Comparison of ENCODE assay signal across 9 cellular contexts in the genomic region with DNA sequence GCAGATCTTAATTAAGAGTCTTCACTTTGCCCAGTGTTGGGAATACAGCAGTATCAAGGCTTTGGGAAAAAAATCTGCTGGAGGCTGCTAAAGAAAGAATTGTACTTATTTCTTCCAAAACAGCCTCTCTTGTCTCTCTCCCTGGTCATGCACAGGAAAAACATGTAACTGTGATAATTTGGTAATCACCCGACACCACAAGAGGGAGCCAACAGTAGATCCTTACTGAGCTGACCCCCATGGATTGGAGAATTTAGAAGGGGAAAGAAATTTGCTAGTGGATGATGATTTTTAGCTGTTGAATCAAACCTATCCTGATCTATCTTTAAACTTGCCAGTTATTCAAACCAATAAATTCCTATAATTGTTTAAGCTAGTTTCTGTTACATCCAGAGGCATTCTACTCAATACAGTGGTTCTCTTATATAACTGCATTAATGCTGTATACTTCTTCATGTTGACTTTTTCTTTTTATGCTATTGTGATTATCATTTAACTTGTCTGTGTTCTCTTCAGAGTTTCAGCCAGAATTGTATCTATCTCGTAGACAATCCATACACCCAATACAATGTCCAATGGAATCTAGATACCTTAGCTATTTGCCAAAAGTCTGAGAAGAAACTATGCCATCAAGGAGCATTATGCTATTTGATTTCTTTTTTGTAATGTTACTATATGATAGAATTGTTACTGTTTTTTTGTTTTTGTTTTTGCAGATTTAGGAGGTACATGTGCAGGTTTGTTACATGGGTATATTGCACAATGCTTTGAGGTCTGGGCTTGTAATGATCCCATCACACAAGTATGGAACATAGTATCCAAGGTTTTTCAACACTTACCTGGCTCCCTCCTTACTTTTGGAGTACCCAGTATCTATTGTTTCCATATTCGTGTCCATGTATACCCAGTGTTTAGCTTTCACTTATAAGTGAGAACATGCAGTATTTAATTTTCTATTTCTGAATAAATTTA. TPM values are rescaled to one million over a fixed set of nuclear protein-coding genes. Genes with fewer than 3 reads are reported as not detected.
A peak's percentile ranks its signal among the peaks of the same experiment; 100 is the strongest.
DNase-seq lines count a peak whose midpoint lies in the region; ATAC-seq, FAIRE-seq and TF ChIP-seq lines count a peak whose summit lies in the region.
"Had no signal": no experiment of that assay in that cellular context is flagged by ENCODE, and none has a peak within 500 bp of the region (broad histone marks: within the 10 kb centered on the region; RNA-seq: fewer than 3 reads in every experiment).

No MANE protein-coding gene starts in this region.

- intact Hi-C loops in HepG2 (cut with micrococcal nuclease; ENCODE audit: unreplicated experiment): loop anchor here (1.0 to 10.0 kb wide), 3 partner anchors 154 to 684 kb away; no protein-coding TSS in a partner anchor

- WGBS in HepG2 (ENCODE audit: low lambda C conversion rate): 0% methylated on average over 3 of the region's 3 CpGs

- POLR2A ChIA-PET in HepG2 (lab: Yijun Ruan, JAX): no interaction called here

- H3K4me2 ChIP-seq in HepG2 (ENCODE audit: low read depth, low read length): no peak overlapping the region

- no peak overlapping the region for H3K4me3 Mint-ChIP-seq in natural killer cell treated with Interleukin-12 subunit alpha and Interleukin-12 subunit beta and Interleukin-15 and Interleukin-18, amount 100 ng/mL, for 72 hours

- H3K79me2 ChIP-seq in HepG2 (ENCODE audit: insufficient read depth, low read length): no peaks in the 10 kb centered on the region

- TF ChIP-seq EP300 in HepG2 (IDR thresholded peaks at IDR 0.05; ENCODE audit: low read depth in 2 of 2, low read length in 2 of 2): no peak
- no peak for TF ChIP-seq EP300 in HepG2 (CRISPR knock-in tag; IDR thresholded peaks at IDR 0.05; ENCODE audit: borderline replicate concordance)

- DNase-seq in D721Med (ENCODE audit: insufficient read length, low spot score): no peak
- DNase-seq in NCI-H748 treated with DMSO at 0.1 percent for 48 hours (lab: John Stamatoyannopoulos, UW): peak; percentile 46
- DNase-seq in cerebellar cortex (ENCODE audit: low spot score): peak; percentile 52
- DNase-seq in HepG2 (ENCODE audit: low spot score): peak; percentile 35
- DNase-seq in natural killer cell treated with Interleukin-12 subunit alpha and Interleukin-12 subunit beta and Interleukin-15 and Interleukin-18, amount 100 ng/mL, for 72 hours (ENCODE audit: low spot score): no peak
- DNase-seq in NCI-H524 treated with DMSO at 0.1 percent for 48 hours (lab: John Stamatoyannopoulos, UW): no peak

- H3K27me3 Mint-ChIP-seq in natural killer cell treated with Interleukin-12 subunit alpha and Interleukin-12 subunit beta and Interleukin-15 and Interleukin-18, amount 100 ng/mL, for 72 hours: peaks cover 3 to 24% of the 10 kb centered on the region in 2 donors

- no peaks in the 10 kb centered on the region for H3K4me1 ChIP-seq in HepG2 (ENCODE audit: insufficient read depth, low read length)

- H3K4me3 ChIP-seq in HepG2 (replicated peaks in 1 of 3; ENCODE audit: insufficient read depth in 1 of 3, low read depth in 2 of 3, low read length in 3 of 3): no peak overlapping the region
- H3K4me3 ChIP-seq: skin epidermis had no signal

- H3K27me3 ChIP-seq in HepG2 (ENCODE audit: control insufficient read depth in 1 of 2, insufficient read depth in 2 of 2, low read length in 2 of 2): no peaks in the 10 kb centered on the region; a peak in 1 of 5 replicates

- BruUV-seq in HepG2 (replicated peaks; lab: Mats Ljungman, UMichigan): no TSS peak

- no peak overlapping the region for H3K9ac ChIP-seq in HepG2 (ENCODE audit: insufficient read depth, low read depth, low read length)

- H3K36me3 ChIP-seq in HepG2 (replicated peaks in 1 of 2; ENCODE audit: control insufficient read depth in 1 of 2, insufficient read depth in 2 of 2, low read length in 2 of 2): no peaks in the 10 kb centered on the region

- H3K9me3 ChIP-seq in HepG2 (ENCODE audit: low read length): no peaks in the 10 kb centered on the region

- in situ Hi-C loops in HepG2 (cut with HindIII; ENCODE audit: extremely low pct_ligation_motif_present, low pct_unique_long_range_greater_than_20kb): no loop called here

- CTCF ChIA-PET in HepG2 (lab: Yijun Ruan, JAX; ENCODE audit: low intra/inter-chr PET ratio, low total read pairs): interaction anchor here (1.8 kb wide), 1 partner anchor 111 kb away, joined by 4 read pairs; no protein-coding TSS in a partner anchor

- H3K27ac Mint-ChIP-seq in natural killer cell treated with Interleukin-12 subunit alpha and Interleukin-12 subunit beta and Interleukin-15 and Interleukin-18, amount 100 ng/mL, for 72 hours: no peak overlapping the region

- no peaks in the 10 kb centered on the region for H3K9me3 Mint-ChIP-seq in natural killer cell treated with Interleukin-12 subunit alpha and Interleukin-12 subunit beta and Interleukin-15 and Interleukin-18, amount 100 ng/mL, for 72 hours

- TF ChIP-seq CTCF in D721Med (IDR thresholded peaks at IDR 0.05; ENCODE audit: insufficient read depth, missing control alignments) (peak; percentile 73), HepG2 (CRISPR knock-in tag; IDR thresholded peaks at IDR 0.05) (peak; percentile 73)

- no peaks in the 10 kb centered on the region for H4K20me1 ChIP-seq in HepG2 (ENCODE audit: insufficient read depth, low read length)

- H3K27ac ChIP-seq in HepG2 (ENCODE audit: extremely low read length, insufficient read depth, low read length): no peak overlapping the region
- H3K27ac ChIP-seq: skin epidermis had no signal

- ATAC-seq in GM18909 (IDR thresholded peaks at IDR 0.05; ENCODE audit: poor library complexity, unreplicated experiment): peak; percentile 75
- ATAC-seq in HG03135 (IDR thresholded peaks at IDR 0.05; ENCODE audit: unreplicated experiment): peak; percentile 63
- peak; percentile 85 for ATAC-seq in HepG2
- ATAC-seq in natural killer cell treated with Interleukin-12 subunit alpha and Interleukin-12 subunit beta and Interleukin-15 and Interleukin-18, amount 100 ng/mL, for 72 hours: no peak

- no peak for TF ChIP-seq RAD21 in HepG2 (CRISPR knock-in tag; IDR thresholded peaks at IDR 0.05)

- H3K4me1 Mint-ChIP-seq in natural killer cell treated with Interleukin-12 subunit alpha and Interleukin-12 subunit beta and Interleukin-15 and Interleukin-18, amount 100 ng/mL, for 72 hours (ENCODE audit: low read depth in 2 of 2): no peaks in the 10 kb centered on the region

- FAIRE-seq in D721Med (lab: Jason Lieb, UNC) (peak; percentile 81), HepG2 (lab: Jason Lieb, UNC) (no peak)

- H3K36me3 Mint-ChIP-seq in natural killer cell treated with Interleukin-12 subunit alpha and Interleukin-12 subunit beta and Interleukin-15 and Interleukin-18, amount 100 ng/mL, for 72 hours: no peaks in the 10 kb centered on the region

- no peak overlapping the region for H2AFZ ChIP-seq in HepG2 (ENCODE audit: low read length)

- no peak for TF ChIP-seq POLR2A in HepG2 (IDR thresholded peaks at IDR 0.05; ENCODE audit: insufficient read depth in 1 of 2, low read depth in 2 of 2, low read length in 2 of 2)

RNA-seq across cellular contexts. Expression of gene ARHGEF38, which starts 31.3 kb away (rescaled TPM):
- not detected in 2 replicates for total RNA-seq in HepG2 (2016; rRNA removed; fragmentation: Illumina TruSeq; extraction: Trizol)
- total RNA-seq in HepG2 (2016; cell fraction: cytosol; rRNA removed; fragmentation: Illumina TruSeq; extraction: Trizol; ENCODE audit: low read depth): not detected in 2 replicates
- total RNA-seq in HepG2 (2016; cell fraction: insoluble cytoplasmic fraction; rRNA removed; fragmentation: Illumina TruSeq; extraction: Trizol): not detected in 2 replicates
- not detected in 2 replicates for total RNA-seq in HepG2 (2016; cell fraction: membrane; rRNA removed; fragmentation: Illumina TruSeq; extraction: Trizol)
- not detected in 2 replicates for total RNA-seq in HepG2 (2016; cell fraction: nucleus; rRNA removed; fragmentation: Illumina TruSeq; extraction: Trizol)
- polyA plus RNA-seq in HepG2 (2011; rRNA removed): not detected in 2 replicates
- polyA plus RNA-seq in HepG2 (2011; cell fraction: cytosol; rRNA removed): not detected in 2 replicates
- polyA plus RNA-seq in HepG2 (2011; cell fraction: nucleus; rRNA removed): not detected in 2 replicates
- polyA plus RNA-seq in HepG2 (2012): not detected in 2 replicates
- polyA plus RNA-seq in HepG2 (2016; cell fraction: cytosol; fragmentation: Illumina TruSeq; extraction: Trizol; ENCODE audit: low read depth): not detected in 2 replicates
- not detected in 2 replicates for polyA plus RNA-seq in HepG2 (2016; cell fraction: insoluble cytoplasmic fraction; fragmentation: Illumina TruSeq; extraction: Trizol; ENCODE audit: low read depth)
- not detected in 2 replicates for polyA plus RNA-seq in HepG2 (2016; cell fraction: membrane; fragmentation: Illumina TruSeq; extraction: Trizol; ENCODE audit: low read depth)
- polyA plus RNA-seq in HepG2 (2016; cell fraction: nucleus; fragmentation: Illumina TruSeq; extraction: Trizol; ENCODE audit: insufficient read depth, low read depth): not detected in 2 replicates
- not detected in 2 replicates for polyA minus RNA-seq in HepG2 (2011; rRNA and poly(A)+ RNA removed; ENCODE audit: low replicate concordance)
- not detected in 2 replicates for polyA minus RNA-seq in HepG2 (2011; cell fraction: cytosol; rRNA and poly(A)+ RNA removed)
- polyA minus RNA-seq in HepG2 (2011; cell fraction: nucleus; rRNA and poly(A)+ RNA removed): not detected in 2 replicates
- total RNA-seq in natural killer cell treated with Interleukin-12 subunit alpha and Interleukin-12 subunit beta and Interleukin-15 and Interleukin-18, amount 100 ng/mL, for 72 hours: not detected

RNA-seq across cellular contexts. Expression of gene PPA2, which starts 47.2 kb away (rescaled TPM):
- total RNA-seq in HepG2 (2016; rRNA removed; fragmentation: Illumina TruSeq; extraction: Trizol): 70.6 and 115 TPM in 2 replicates
- total RNA-seq in HepG2 (2016; cell fraction: cytosol; rRNA removed; fragmentation: Illumina TruSeq; extraction: Trizol; ENCODE audit: low read depth): 24.6 and 24.8 TPM in 2 replicates
- total RNA-seq in HepG2 (2016; cell fraction: insoluble cytoplasmic fraction; rRNA removed; fragmentation: Illumina TruSeq; extraction: Trizol): 69.7 and 111 TPM in 2 replicates
- total RNA-seq in HepG2 (2016; cell fraction: membrane; rRNA removed; fragmentation: Illumina TruSeq; extraction: Trizol): 32.2 and 33.8 TPM in 2 replicates
- 56.8 and 65.8 TPM in 2 replicates for total RNA-seq in HepG2 (2016; cell fraction: nucleus; rRNA removed; fragmentation: Illumina TruSeq; extraction: Trizol)
- polyA plus RNA-seq in HepG2 (2011; rRNA removed): 30.4 and 44.2 TPM in 2 replicates
- polyA plus RNA-seq in HepG2 (2011; cell fraction: cytosol; rRNA removed): 21.1 and 23.7 TPM in 2 replicates
- 22.6 and 27.9 TPM in 2 replicates for polyA plus RNA-seq in HepG2 (2011; cell fraction: nucleus; rRNA removed)
- 27.0 and 31.7 TPM in 2 replicates for polyA plus RNA-seq in HepG2 (2012)
- polyA plus RNA-seq in HepG2 (2016; cell fraction: cytosol; fragmentation: Illumina TruSeq; extraction: Trizol; ENCODE audit: low read depth): 21.8 and 22.0 TPM in 2 replicates
- polyA plus RNA-seq in HepG2 (2016; cell fraction: insoluble cytoplasmic fraction; fragmentation: Illumina TruSeq; extraction: Trizol; ENCODE audit: low read depth): 89.5 and 107 TPM in 2 replicates
- 25.6 TPM in 2 replicates for polyA plus RNA-seq in HepG2 (2016; cell fraction: membrane; fragmentation: Illumina TruSeq; extraction: Trizol; ENCODE audit: low read depth)
- 42.7 and 46.9 TPM in 2 replicates for polyA plus RNA-seq in HepG2 (2016; cell fraction: nucleus; fragmentation: Illumina TruSeq; extraction: Trizol; ENCODE audit: insufficient read depth, low read depth)
- 40.9 and 61.3 TPM in 2 replicates for polyA minus RNA-seq in HepG2 (2011; rRNA and poly(A)+ RNA removed; ENCODE audit: low replicate concordance)
- polyA minus RNA-seq in HepG2 (2011; cell fraction: cytosol; rRNA and poly(A)+ RNA removed): 22.9 and 50.5 TPM in 2 replicates
- polyA minus RNA-seq in HepG2 (2011; cell fraction: nucleus; rRNA and poly(A)+ RNA removed): 103 and 129 TPM in 2 replicates
- total RNA-seq in natural killer cell treated with Interleukin-12 subunit alpha and Interleukin-12 subunit beta and Interleukin-15 and Interleukin-18, amount 100 ng/mL, for 72 hours: 10 to 100 TPM; 45.0 to 63.1 TPM

Comparison
In these comparisons a context has a peak if more than half of its experiments do, and no peak if none do; other contexts are left out.
1. DNase-seq: peak in NCI-H748 treated with DMSO at 0.1 percent for 48 hours (single experiment), cerebellar cortex (single experiment) and HepG2 (single experiment); none in D721Med (single experiment), natural killer cell treated with Interleukin-12 subunit alpha and Interleukin-12 subunit beta and Interleukin-15 and Interleukin-18, amount 100 ng/mL, for 72 hours (single experiment) and NCI-H524 treated with DMSO at 0.1 percent for 48 hours (single experiment).
2. ATAC-seq: peak in GM18909 (single experiment), HG03135 (single experiment) and HepG2 (single experiment); none in natural killer cell treated with Interleukin-12 subunit alpha and Interleukin-12 subunit beta and Interleukin-15 and Interleukin-18, amount 100 ng/mL, for 72 hours (0 of 2).